Comparison of ENCODE assay signal across 1 cellular context in genomic region chr19:48635263-48635965, GRCh38.
TF ChIP-seq lines count a peak whose summit lies in the region.

No MANE protein-coding gene starts in this region.

TF ChIP-seq in HepG2, 621 proteins besides CTCF, POLR2A, EP300 and RAD21 (continued from another document):
- TF ChIP-seq UBTF (CRISPR knock-in tag; IDR thresholded peaks at IDR 0.05), result peak; percentile 34; the same call in 1 of the 2 replicates
